ENCODE assay signal across 11 cellular contexts in the genomic region with DNA sequence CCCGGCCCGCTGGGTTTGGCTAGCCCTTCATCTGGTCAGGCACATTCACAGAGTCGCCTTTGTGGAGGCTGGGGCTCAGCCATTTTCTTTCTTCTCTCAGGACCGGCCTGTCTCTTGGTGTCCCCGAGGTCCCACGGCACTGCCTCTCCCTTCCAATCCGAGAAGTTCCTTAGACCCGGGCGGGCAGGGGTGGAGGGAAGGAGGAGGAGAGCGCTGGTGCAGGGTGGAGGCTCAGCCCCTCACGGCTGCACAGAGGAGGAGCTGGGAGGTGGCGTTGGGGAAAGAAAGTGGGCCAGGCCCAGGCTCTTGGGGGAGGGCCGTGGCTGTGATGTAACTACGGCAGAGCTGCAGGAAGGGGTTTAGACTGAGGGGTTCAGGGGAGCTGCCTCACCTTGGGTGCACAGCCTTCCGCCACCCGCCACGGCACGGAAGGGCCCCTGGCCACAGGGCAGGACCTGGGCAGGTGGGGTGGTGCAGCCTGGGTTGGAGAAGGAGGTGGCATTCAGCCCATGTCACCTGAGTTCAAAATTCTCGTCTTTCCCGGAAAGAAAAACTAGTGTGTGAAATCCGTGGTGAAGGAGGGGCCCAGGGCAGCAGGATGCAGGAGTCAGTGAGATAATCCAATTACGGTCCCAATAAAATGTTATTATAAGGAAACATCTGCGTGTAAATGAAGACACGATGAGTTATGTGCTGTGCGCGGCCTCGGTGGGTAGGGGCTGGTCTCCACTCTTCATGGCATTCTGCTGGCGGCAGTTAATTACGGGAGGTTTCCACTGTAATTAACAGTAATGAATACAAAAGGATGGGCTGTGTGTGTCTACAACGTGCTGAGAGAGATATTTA. TPM values are rescaled to one million over a fixed set of nuclear protein-coding genes. Genes with fewer than 3 reads are reported as not detected.
DNase-seq lines count a peak whose midpoint lies in the region; ATAC-seq and TF ChIP-seq lines count a peak whose summit lies in the region.
"Had no signal": no experiment of that assay in that cellular context is flagged by ENCODE, and none has a peak within 500 bp of the region (broad histone marks: within the 10 kb centered on the region; RNA-seq: fewer than 3 reads in every experiment).

No MANE protein-coding gene starts in this region.

- peaks cover 21 to 27% of the 10 kb centered on the region in 2 donors for H3K27me3 Mint-ChIP-seq in CD8-positive, alpha-beta memory T cell
- peaks cover 21% of the 10 kb centered on the region for H3K27me3 Mint-ChIP-seq in brain
- H3K27me3 Mint-ChIP-seq in natural killer cell treated with Interleukin-12 subunit alpha and Interleukin-12 subunit beta and Interleukin-15 and Interleukin-18, amount 100 ng/mL, for 72 hours, result peaks cover 16 to 18% of the 10 kb centered on the region in 2 donors

- H3K4me3 ChIP-seq in CD8-positive, alpha-beta memory T cell (ENCODE audit: low read length), result no peak overlapping the region
- H3K4me3 ChIP-seq in HUES64 (ENCODE audit: low read length), result peak overlapping the region; percentile 71

- H3K27ac Mint-ChIP-seq in CD8-positive, alpha-beta memory T cell, result peak overlapping the region in 4 of 8 donors; percentile 4 to 73 (median 26)
- H3K27ac Mint-ChIP-seq in brain, result peak overlapping the region; percentile 69 to 99 (median 87)
- no peak overlapping the region for H3K27ac Mint-ChIP-seq in natural killer cell treated with Interleukin-12 subunit alpha and Interleukin-12 subunit beta and Interleukin-15 and Interleukin-18, amount 100 ng/mL, for 72 hours

- H3K9me3 ChIP-seq in CD8-positive, alpha-beta memory T cell (ENCODE audit: low read length), result no peaks in the 10 kb centered on the region
- H3K9me3 ChIP-seq in HUES64 (ENCODE audit: insufficient read depth, low read depth, low read length), result no peaks in the 10 kb centered on the region
- H3K9me3 ChIP-seq: psoas muscle had no signal

- ATAC-seq in natural killer cell treated with Interleukin-12 subunit alpha and Interleukin-12 subunit beta and Interleukin-15 and Interleukin-18, amount 100 ng/mL, for 72 hours, result no peak
- no peak for ATAC-seq in HG02973 (IDR thresholded peaks at IDR 0.05; ENCODE audit: unreplicated experiment)
- ATAC-seq: psoas muscle had no signal

- no peaks in the 10 kb centered on the region for H3K36me3 ChIP-seq in CD8-positive, alpha-beta memory T cell (ENCODE audit: insufficient read depth, low read length)
- no peaks in the 10 kb centered on the region for H3K36me3 ChIP-seq in HUES64 (ENCODE audit: insufficient read depth, low read length)

- H3K4me3 Mint-ChIP-seq in CD8-positive, alpha-beta memory T cell, result peak overlapping the region; percentile 47 to 65 (median 58)
- peak overlapping the region; percentile 90 to 97 (median 91) for H3K4me3 Mint-ChIP-seq in brain
- peak overlapping the region; percentile 15 for H3K4me3 Mint-ChIP-seq in natural killer cell treated with Interleukin-12 subunit alpha and Interleukin-12 subunit beta and Interleukin-15 and Interleukin-18, amount 100 ng/mL, for 72 hours

- CTCF ChIA-PET in CD8-positive, alpha-beta memory T cell (lab: Charles Lee), result no interaction called here

- no peaks in the 10 kb centered on the region for H3K36me3 Mint-ChIP-seq in CD8-positive, alpha-beta memory T cell
- H3K36me3 Mint-ChIP-seq in brain, result peaks cover 13% of the 10 kb centered on the region
- no peaks in the 10 kb centered on the region for H3K36me3 Mint-ChIP-seq in natural killer cell treated with Interleukin-12 subunit alpha and Interleukin-12 subunit beta and Interleukin-15 and Interleukin-18, amount 100 ng/mL, for 72 hours

- WGBS in HUES64, result 60% methylated on average over 30 of the region's 30 CpGs

- no peak overlapping the region for H3K27ac ChIP-seq in CD8-positive, alpha-beta memory T cell (ENCODE audit: low read depth, low read length)
- no peak overlapping the region for H3K27ac ChIP-seq in HUES64 (ENCODE audit: low read depth, low read length)
- H3K27ac ChIP-seq: psoas muscle, RWPE1 had no signal

- TF ChIP-seq CTCF in brain (conservative IDR thresholded peaks at IDR 0.05), result no peak

- H3K9ac ChIP-seq in HUES64 (ENCODE audit: low read depth, low read length), result peak overlapping the region; percentile 70

- POLR2A ChIA-PET in CD8-positive, alpha-beta memory T cell (lab: Charles Lee), result no interaction called here

- H3K4me1 ChIP-seq in CD8-positive, alpha-beta memory T cell (ENCODE audit: insufficient read depth, low read length), result peaks cover 5% of the 10 kb centered on the region
- 0 out of 2 replicates have a peak, but pooled peaks cover 4% of the 10 kb centered on the region for H3K4me1 ChIP-seq in HUES64 (ENCODE audit: insufficient read depth, low read length)
- H3K4me1 ChIP-seq: psoas muscle had no signal

- DNase-seq in CD8-positive, alpha-beta memory T cell, result peak in 1 of 5 donors; percentile 8
- DNase-seq in natural killer cell treated with Interleukin-12 subunit alpha and Interleukin-12 subunit beta and Interleukin-15 and Interleukin-18, amount 100 ng/mL, for 72 hours (ENCODE audit: low spot score), result no peak
- no peak for DNase-seq in NCI-H1092 treated with DMSO at 0.1 percent for 48 hours (lab: John Stamatoyannopoulos, UW)
- no peak for DNase-seq in NCI-H1092 (lab: John Stamatoyannopoulos, UW)
- no peak for DNase-seq in activated CD4-positive, alpha-beta T cell treated with anti-CD3 and anti-CD28 coated beads for 1 hour
- DNase-seq: stimulated activated naive CD4-positive, alpha-beta T cell treated with Interleukin-2 at 50 U/mL for 16 hours had no signal

- H3K27me3 ChIP-seq in CD8-positive, alpha-beta memory T cell (ENCODE audit: insufficient read depth, low read length, poor library complexity, severe bottlenecking), result peaks cover 5% of the 10 kb centered on the region
- H3K27me3 ChIP-seq in HUES64 (ENCODE audit: insufficient read depth, low read length), result peaks cover 32% of the 10 kb centered on the region

- peaks cover 6 to 18% (median 7%) of the 10 kb centered on the region in 3 donors for H3K4me1 Mint-ChIP-seq in CD8-positive, alpha-beta memory T cell
- peaks cover 43% of the 10 kb centered on the region for H3K4me1 Mint-ChIP-seq in brain
- no peaks in the 10 kb centered on the region for H3K4me1 Mint-ChIP-seq in natural killer cell treated with Interleukin-12 subunit alpha and Interleukin-12 subunit beta and Interleukin-15 and Interleukin-18, amount 100 ng/mL, for 72 hours (ENCODE audit: low read depth in 2 of 2)

- no peaks in the 10 kb centered on the region for H3K9me3 Mint-ChIP-seq in CD8-positive, alpha-beta memory T cell
- H3K9me3 Mint-ChIP-seq in brain, result peaks cover 0 to 4% (median 0%) of the 10 kb centered on the region in 5 experiments
- H3K9me3 Mint-ChIP-seq in natural killer cell treated with Interleukin-12 subunit alpha and Interleukin-12 subunit beta and Interleukin-15 and Interleukin-18, amount 100 ng/mL, for 72 hours, result no peaks in the 10 kb centered on the region

RNA-seq across cellular contexts. Expression of a gene that starts 1.7 kb away (rescaled TPM):
- total RNA-seq in CD8-positive, alpha-beta memory T cell, result under 1 TPM; 0.35 to 0.59 TPM
- polyA plus RNA-seq in CD8-positive, alpha-beta memory T cell, result 0.23 TPM
- polyA plus RNA-seq in HUES64 (2013, experiment 1 of 2), result 15.2 TPM
- polyA plus RNA-seq in HUES64 (2013, experiment 2 of 2), result 16.7 TPM
- polyA plus RNA-seq in brain (ENCODE audit: insufficient read depth, low read depth, low replicate concordance), result 43.6 TPM
- under 1 TPM; 0.17 to 0.33 TPM for total RNA-seq in natural killer cell treated with Interleukin-12 subunit alpha and Interleukin-12 subunit beta and Interleukin-15 and Interleukin-18, amount 100 ng/mL, for 72 hours

Comparison
In these comparisons a context has a peak if more than half of its experiments do, and no peak if none do; other contexts are left out.
1. H3K27ac Mint-ChIP-seq: peak in brain (5 of 5); none in natural killer cell treated with Interleukin-12 subunit alpha and Interleukin-12 subunit beta and Interleukin-15 and Interleukin-18, amount 100 ng/mL, for 72 hours (0 of 2).
2. H3K4me3 Mint-ChIP-seq: peak in every context shown above with its lines; median percentile 91 in brain; 58 in CD8-positive, alpha-beta memory T cell; 15 in natural killer cell treated with Interleukin-12 subunit alpha and Interleukin-12 subunit beta and Interleukin-15 and Interleukin-18, amount 100 ng/mL, for 72 hours.